ENCODE assay signal across 9 cellular contexts in the genomic region with DNA sequence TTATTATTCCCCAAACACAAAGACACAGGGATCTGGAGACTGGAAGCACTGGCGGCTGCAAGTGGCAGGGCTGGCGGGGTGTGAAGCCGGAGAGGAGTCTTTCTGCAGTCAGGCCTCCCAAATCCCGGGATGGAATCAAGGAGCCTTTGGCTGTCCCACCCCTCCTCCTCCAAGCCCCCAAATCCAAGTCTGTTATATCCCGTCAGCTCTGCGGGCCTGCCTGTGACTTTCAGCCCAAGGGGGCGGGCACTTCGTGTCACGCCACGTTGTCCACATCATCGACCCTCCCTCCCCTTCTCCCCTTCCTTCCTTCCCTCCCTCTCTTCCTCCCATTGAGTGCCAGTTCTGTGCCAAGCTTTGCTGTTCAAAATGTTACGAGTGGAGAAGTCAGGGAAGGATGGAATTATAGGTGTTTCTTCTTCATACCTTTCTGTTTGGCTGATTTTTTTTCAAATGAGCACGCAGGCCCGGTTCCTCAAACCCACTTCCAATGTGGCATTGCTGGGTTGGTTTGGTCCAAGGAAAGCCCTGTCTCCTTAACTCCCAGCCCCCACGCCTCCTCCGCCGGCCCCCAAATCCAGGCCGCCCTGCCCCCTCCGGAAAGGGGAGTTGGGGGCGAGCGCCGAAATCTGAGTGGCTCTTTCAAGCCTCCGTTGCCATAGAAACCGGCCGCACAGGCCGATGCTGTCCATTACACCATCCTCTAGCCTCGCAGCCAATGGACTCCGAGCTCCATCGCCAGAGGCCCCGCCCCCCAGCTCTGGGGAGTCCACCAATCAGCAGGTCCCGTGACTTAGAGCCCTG. TPM values are rescaled to one million over a fixed set of nuclear protein-coding genes. Genes with fewer than 3 reads are reported as not detected.
DNase-seq lines count a peak whose midpoint lies in the region; ATAC-seq and TF ChIP-seq lines count a peak whose summit lies in the region.
"Had no signal": no experiment of that assay in that cellular context is flagged by ENCODE, and none has a peak within 500 bp of the region (broad histone marks: within the 10 kb centered on the region; RNA-seq: fewer than 3 reads in every experiment).

No MANE protein-coding gene starts in this region.

- H3K27me3 Mint-ChIP-seq in activated CD4-positive, alpha-beta T cell treated with anti-CD3 and anti-CD28 coated beads, Interleukin-2, amount 10 ng/mL, durations not matched to agents 24 days and 14 days: no peaks in the 10 kb centered on the region

- H3K4me1 ChIP-seq in left lung: peaks cover 0 to 22% of the 10 kb centered on the region in 2 donors

- no peaks in the 10 kb centered on the region for H3K36me3 Mint-ChIP-seq in activated CD4-positive, alpha-beta T cell treated with anti-CD3 and anti-CD28 coated beads, Interleukin-2, amount 10 ng/mL, durations not matched to agents 24 days and 14 days (ENCODE audit: low read depth)

- intact Hi-C loops in activated CD4-positive, alpha-beta T cell treated with anti-CD3 and anti-CD28 coated beads, Interleukin-2, amount 10 ng/mL, durations not matched to agents 24 days and 14 days (cut with micrococcal nuclease): loop anchor here (1.0 to 2.0 kb wide), 2 partner anchors 13 to 15 kb away; a partner anchor contains a TSS
- intact Hi-C loops in left lung (cut with DNase I): no loop called here

- peak overlapping the region; percentile 89 for H3K27ac Mint-ChIP-seq in activated CD4-positive, alpha-beta T cell treated with anti-CD3 and anti-CD28 coated beads, Interleukin-2, amount 10 ng/mL, durations not matched to agents 24 days and 14 days

- DNase-seq in NCI-H2081 (lab: John Stamatoyannopoulos, UW) (peak; percentile 31 to 50), NCI-H2081 treated with DMSO at 0.1 percent for 48 hours (lab: John Stamatoyannopoulos, UW) (no peak), NCI-H2171 (lab: John Stamatoyannopoulos, UW) (peak; percentile 100), dermis microvascular lymphatic vessel endothelial cell (ENCODE audit: low read depth in 2 of 2) (peak; percentile 93 to 99), left lung (peak; percentile 94 to 98)
- DNase-seq in activated CD4-positive, alpha-beta T cell treated with anti-CD3 and anti-CD28 coated beads, Interleukin-2, amount 10 ng/mL, durations not matched to agents 24 days and 14 days: peak; percentile 95
- DNase-seq in stimulated activated CD4-positive, alpha-beta T cell treated with anti-CD3 and anti-CD28 coated beads, Interleukin-1b, Interleukin-23, amount 100 ng/mL, for 4 hours (ENCODE audit: low read depth in 2 of 2): peak; percentile 56 to 77

- ATAC-seq in HG02973 (IDR thresholded peaks at IDR 0.05; ENCODE audit: unreplicated experiment) (peak; percentile 96), left lung (peak; percentile 98)

- no peak for TF ChIP-seq CTCF in left lung (IDR thresholded peaks at IDR 0.05)

- peak overlapping the region; percentile 86 to 94 for H3K27ac ChIP-seq in left lung
- H3K27ac ChIP-seq: A549 had no signal

- H3K4me3 Mint-ChIP-seq in activated CD4-positive, alpha-beta T cell treated with anti-CD3 and anti-CD28 coated beads, Interleukin-2, amount 10 ng/mL, durations not matched to agents 24 days and 14 days: peak overlapping the region; percentile 81

- H3K4me3 ChIP-seq in left lung: peak overlapping the region; percentile 36 to 42
- H3K4me3 ChIP-seq: A549 had no signal

- peaks cover 10% of the 10 kb centered on the region for H3K4me1 Mint-ChIP-seq in activated CD4-positive, alpha-beta T cell treated with anti-CD3 and anti-CD28 coated beads, Interleukin-2, amount 10 ng/mL, durations not matched to agents 24 days and 14 days

- H3K36me3 ChIP-seq in left lung: no peaks in the 10 kb centered on the region

- no peaks in the 10 kb centered on the region for H3K27me3 ChIP-seq in left lung

- H3K9me3 ChIP-seq in left lung: no peaks in the 10 kb centered on the region
- H3K9me3 ChIP-seq: A549 had no signal

- no peaks in the 10 kb centered on the region for H3K9me3 Mint-ChIP-seq in activated CD4-positive, alpha-beta T cell treated with anti-CD3 and anti-CD28 coated beads, Interleukin-2, amount 10 ng/mL, durations not matched to agents 24 days and 14 days

RNA-seq across cellular contexts. Expression of a gene that starts 12.7 kb away (rescaled TPM):
- 23.7 and 24.6 TPM in 2 replicates for total RNA-seq in activated CD4-positive, alpha-beta T cell treated with anti-CD3 and anti-CD28 coated beads, Interleukin-2, amount 10 ng/mL, durations not matched to agents 24 days and 14 days
- total RNA-seq in dermis microvascular lymphatic vessel endothelial cell (15.8 and 18.8 TPM in 2 replicates), left lung (10 to 100 TPM; 11.5 to 15.3 TPM)

RNA-seq across cellular contexts. Expression of a gene that starts 15.3 kb away (rescaled TPM):
- total RNA-seq in activated CD4-positive, alpha-beta T cell treated with anti-CD3 and anti-CD28 coated beads, Interleukin-2, amount 10 ng/mL, durations not matched to agents 24 days and 14 days: 11.0 and 11.2 TPM in 2 replicates
- total RNA-seq in dermis microvascular lymphatic vessel endothelial cell (1.7 and 2.9 TPM in 2 replicates), left lung (10 to 100 TPM; 14.0 to 18.7 TPM)

RNA-seq across cellular contexts. Expression of a gene that starts 19.5 kb away (rescaled TPM):
- 5.7 and 6.7 TPM in 2 replicates for total RNA-seq in activated CD4-positive, alpha-beta T cell treated with anti-CD3 and anti-CD28 coated beads, Interleukin-2, amount 10 ng/mL, durations not matched to agents 24 days and 14 days
- total RNA-seq in dermis microvascular lymphatic vessel endothelial cell (1.7 and 2.3 TPM in 2 replicates), left lung (1 to 10 TPM; 6.9 to 8.3 TPM)

RNA-seq across cellular contexts. Expression of a gene that starts 36.9 kb away (rescaled TPM):
- 5.1 and 7.0 TPM in 2 replicates for total RNA-seq in activated CD4-positive, alpha-beta T cell treated with anti-CD3 and anti-CD28 coated beads, Interleukin-2, amount 10 ng/mL, durations not matched to agents 24 days and 14 days
- total RNA-seq in dermis microvascular lymphatic vessel endothelial cell: 10.5 and 25.2 TPM in 2 replicates
- 10 to 100 TPM; 34.4 to 38.8 TPM for total RNA-seq in left lung

RNA-seq across cellular contexts. Expression of a gene that starts 52.5 kb away (rescaled TPM):
- total RNA-seq in activated CD4-positive, alpha-beta T cell treated with anti-CD3 and anti-CD28 coated beads, Interleukin-2, amount 10 ng/mL, durations not matched to agents 24 days and 14 days: not detected in 2 replicates
- total RNA-seq in dermis microvascular lymphatic vessel endothelial cell (not detected in 2 replicates), left lung (not detected)
